Comparison of ENCODE assay signal across 9 cellular contexts in genomic region chr3:45507820-45508317, GRCh38.
DNase-seq lines count a peak whose midpoint lies in the region; TF ChIP-seq lines count a peak whose summit lies in the region.
"Had no signal": no experiment of that assay in that cellular context is flagged by ENCODE, and none has a peak within 500 bp of the region (broad histone marks: within the 10 kb centered on the region; RNA-seq: fewer than 3 reads in every experiment).

No MANE protein-coding gene starts in this region.

- H3K4me1 ChIP-seq in neural progenitor cell, result peaks cover 8% of the 10 kb centered on the region
- no peaks in the 10 kb centered on the region for H3K4me1 ChIP-seq in MM.1S (ENCODE audit: low read length)

- peaks cover 8% of the 10 kb centered on the region for H3F3A ChIP-seq in neural progenitor cell (ENCODE audit: low read depth)
- H3F3A ChIP-seq in MM.1S (ENCODE audit: insufficient read depth, low read length), result no peaks in the 10 kb centered on the region

- H3K9me3 Mint-ChIP-seq in neural progenitor cell, result no peaks in the 10 kb centered on the region

- H3K4me2 ChIP-seq in neural progenitor cell (peak overlapping the region; percentile 16), MM.1S (ENCODE audit: low read depth, low read length) (no peak overlapping the region)

- H3K9ac ChIP-seq in neural progenitor cell, result no peak overlapping the region
- H3K9ac ChIP-seq in MM.1S (ENCODE audit: low read length), result no peak overlapping the region

- TF ChIP-seq CTCF in epithelial cell of proximal tubule (conservative IDR thresholded peaks at IDR 0.05; ENCODE audit: low read depth, low read length) (peak; percentile 25), neural progenitor cell (IDR thresholded peaks at IDR 0.05) (peak; percentile 60), MM.1S (IDR thresholded peaks at IDR 0.05; ENCODE audit: low read length) (no peak)

- H3K27ac ChIP-seq in neural progenitor cell, result no peak overlapping the region
- no peak overlapping the region for H3K27ac ChIP-seq in MM.1S (ENCODE audit: low read length)

- H3K36me3 ChIP-seq in neural progenitor cell (no peaks in the 10 kb centered on the region), MM.1S (replicated peaks; ENCODE audit: insufficient read depth, low read length) (no peaks in the 10 kb centered on the region)

- H3K27me3 Mint-ChIP-seq in neural progenitor cell (ENCODE audit: insufficient read depth, low read depth), result no peaks in the 10 kb centered on the region

- no peak overlapping the region for H2AFZ ChIP-seq in neural progenitor cell (replicated peaks)
- no peak overlapping the region for H2AFZ ChIP-seq in MM.1S (ENCODE audit: low read length)

- DNase-seq in EL (peak; percentile 49), NCI-H460 (ENCODE audit: extremely low read depth, low read depth) (peak; percentile 12), epithelial cell of proximal tubule (ENCODE audit: low read depth) (no peak), neural progenitor cell (ENCODE audit: low spot score) (peak; percentile 76), NCI-H2081 (lab: John Stamatoyannopoulos, UW) (no peak), germinal center (ENCODE audit: low spot score) (no peak), MM.1S (no peak), hippocampal formation (lab: John Stamatoyannopoulos, UW) (no peak)
- DNase-seq: NCI-H187 treated with DMSO at 0.1 percent for 48 hours had no signal

- H3K27ac Mint-ChIP-seq in neural progenitor cell, result no peak overlapping the region

- H3K79me2 ChIP-seq in neural progenitor cell (ENCODE audit: low read depth) (no peaks in the 10 kb centered on the region), MM.1S (ENCODE audit: low read length) (no peaks in the 10 kb centered on the region)

- H3K27me3 ChIP-seq in neural progenitor cell (no peaks in the 10 kb centered on the region), MM.1S (replicated peaks; ENCODE audit: insufficient read depth, low read length) (no peaks in the 10 kb centered on the region)

- H3K4me3 ChIP-seq in epithelial cell of proximal tubule (ENCODE audit: low read depth, low read length), result no peak overlapping the region
- no peak overlapping the region for H3K4me3 ChIP-seq in neural progenitor cell
- H3K4me3 ChIP-seq in MM.1S (ENCODE audit: low read length), result no peak overlapping the region

- H3K9me3 ChIP-seq in neural progenitor cell (ENCODE audit: low read depth), result no peaks in the 10 kb centered on the region
- no peaks in the 10 kb centered on the region for H3K9me3 ChIP-seq in MM.1S (replicated peaks; ENCODE audit: insufficient read depth, low read length)

- H4K20me1 ChIP-seq in neural progenitor cell (ENCODE audit: low read depth) (peaks cover 4% of the 10 kb centered on the region), MM.1S (ENCODE audit: insufficient read depth, low read length) (no peaks in the 10 kb centered on the region)

- H3K4me3 Mint-ChIP-seq in neural progenitor cell, result no peak overlapping the region

- peaks cover 5% of the 10 kb centered on the region for H3K36me3 Mint-ChIP-seq in neural progenitor cell

- H3K9me2 ChIP-seq in MM.1S (replicated peaks; ENCODE audit: insufficient read depth, low read length), result no peaks in the 10 kb centered on the region

- peaks cover 10% of the 10 kb centered on the region for H3K4me1 Mint-ChIP-seq in neural progenitor cell

Comparison
In these comparisons a context has a peak if more than half of its experiments do, and no peak if none do; other contexts are left out.
1. DNase-seq: peak in EL (single experiment), NCI-H460 (single experiment) and neural progenitor cell (single experiment); none in epithelial cell of proximal tubule (single experiment), NCI-H2081 (0 of 2), germinal center (single experiment), MM.1S (single experiment) and hippocampal formation (0 of 2).